ENCODE assay signal across 1 cellular context in genomic region chr2:25043241-25043867, GRCh38.
TF ChIP-seq lines count a peak whose summit lies in the region.

No MANE protein-coding gene starts in this region.

TF ChIP-seq in WTC11, 78 proteins besides CTCF, POLR2A, EP300 and RAD21 (continued from another document):
- TF ChIP-seq ZBTB43 (CRISPR knock-in tag; IDR thresholded peaks at IDR 0.05) = no peak
- TF ChIP-seq E2F1 (CRISPR knock-in tag; IDR thresholded peaks at IDR 0.05) = no peak
- TF ChIP-seq ATF1 (CRISPR knock-in tag; IDR thresholded peaks at IDR 0.05) = no peak
- TF ChIP-seq GTF2I (CRISPR knock-in tag; conservative IDR thresholded peaks at IDR 0.05) = no peak
- TF ChIP-seq ZNF416 (CRISPR knock-in tag; IDR thresholded peaks at IDR 0.05) = no peak
- no peak for TF ChIP-seq ZNF425 (CRISPR knock-in tag; conservative IDR thresholded peaks at IDR 0.05)
- no peak for TF ChIP-seq ZNF671 (CRISPR knock-in tag; IDR thresholded peaks at IDR 0.05)
- no peak for TF ChIP-seq NFE2L1 (CRISPR knock-in tag; IDR thresholded peaks at IDR 0.05)
